In genomic region chr1:11691928-11692711, GRCh38 we compare ENCODE assay signal across 9 cellular contexts. TPM values are rescaled to one million over a fixed set of nuclear protein-coding genes. Genes with fewer than 3 reads are reported as not detected.
A peak's percentile ranks its signal among the peaks of the same experiment; 100 is the strongest.
DNase-seq lines count a peak whose midpoint lies in the region; ATAC-seq and TF ChIP-seq lines count a peak whose summit lies in the region.
"Had no signal": no experiment of that assay in that cellular context is flagged by ENCODE, and none has a peak within 500 bp of the region (broad histone marks: within the 10 kb centered on the region; RNA-seq: fewer than 3 reads in every experiment).

No MANE protein-coding gene starts in this region.

- peak overlapping the region; percentile 32 to 52 (median 48) for H3K4me3 Mint-ChIP-seq in CD4-positive, CD25-positive, alpha-beta regulatory T cell
- H3K4me3 Mint-ChIP-seq in natural killer cell treated with Interleukin-12 subunit alpha and Interleukin-12 subunit beta and Interleukin-15 and Interleukin-18, amount 100 ng/mL, for 72 hours = peak overlapping the region; percentile 85

- dilution Hi-C loops in mammary epithelial cell (cut with HindIII; ENCODE audit: low sequenced_read_pairs) = no loop called here

- peaks cover 66% of the 10 kb centered on the region for H3K27me3 Mint-ChIP-seq in CD4-positive, CD25-positive, alpha-beta regulatory T cell
- peaks cover 0 to 8% of the 10 kb centered on the region in 2 donors for H3K27me3 Mint-ChIP-seq in natural killer cell treated with Interleukin-12 subunit alpha and Interleukin-12 subunit beta and Interleukin-15 and Interleukin-18, amount 100 ng/mL, for 72 hours

- H3K4me2 ChIP-seq in mammary epithelial cell (ENCODE audit: insufficient read depth, low read depth, low read length) = peak overlapping the region; percentile 61

- no peaks in the 10 kb centered on the region for H3K36me3 ChIP-seq in CD4-positive, CD25-positive, alpha-beta regulatory T cell (ENCODE audit: control insufficient read depth, insufficient read depth, low read length)
- H3K36me3 ChIP-seq in HUES48 (ENCODE audit: control insufficient read depth, insufficient read depth, low read length) (no peaks in the 10 kb centered on the region; the same call in 1 of the 2 replicates), mammary epithelial cell (ENCODE audit: insufficient read depth, low read length) (no peaks in the 10 kb centered on the region)

- CTCF ChIA-PET in mammary epithelial cell (lab: Charles Lee; ENCODE audit: low non-redundant PET) (interaction anchor here (0.6 kb wide), 1 partner anchor 8 kb away, joined by 4 read pairs; no protein-coding TSS in a partner anchor), RWPE1 (lab: Yijun Ruan, JAX) (interaction anchor here (0.6 kb wide), 1 partner anchor 9 kb away, joined by 3 read pairs; no protein-coding TSS in a partner anchor)

- WGBS in mammary epithelial cell (ENCODE audit: low coverage, missing lambda C conversion rate) = 57% methylated on average over 7 of the region's 64 CpGs

- ATAC-seq in CD4-positive, CD25-positive, alpha-beta regulatory T cell (ENCODE audit: low read depth in 2 of 2) = no peak
- ATAC-seq in natural killer cell treated with Interleukin-12 subunit alpha and Interleukin-12 subunit beta and Interleukin-15 and Interleukin-18, amount 100 ng/mL, for 72 hours = peak in 1 of 2 donors; percentile 0
- ATAC-seq in HG03095 (IDR thresholded peaks at IDR 0.05; ENCODE audit: unreplicated experiment) (no peak), HG03135 (IDR thresholded peaks at IDR 0.05; ENCODE audit: unreplicated experiment) (no peak), HG03520 (IDR thresholded peaks at IDR 0.05; ENCODE audit: unreplicated experiment) (no peak)

- peaks cover 0 to 29% (median 15%) of the 10 kb centered on the region in 4 donors for H3K4me1 Mint-ChIP-seq in CD4-positive, CD25-positive, alpha-beta regulatory T cell
- peaks cover 27 to 29% of the 10 kb centered on the region in 2 donors for H3K4me1 Mint-ChIP-seq in natural killer cell treated with Interleukin-12 subunit alpha and Interleukin-12 subunit beta and Interleukin-15 and Interleukin-18, amount 100 ng/mL, for 72 hours (ENCODE audit: low read depth in 2 of 2)

- in situ Hi-C loops in mammary epithelial cell (cut with MboI; ENCODE audit: low sequenced_read_pairs in 2 of 2) = no loop called here

- no peak overlapping the region for H2AFZ ChIP-seq in mammary epithelial cell (ENCODE audit: low read depth, low read length)

- no peak overlapping the region for H3K27ac Mint-ChIP-seq in CD4-positive, CD25-positive, alpha-beta regulatory T cell
- H3K27ac Mint-ChIP-seq in natural killer cell treated with Interleukin-12 subunit alpha and Interleukin-12 subunit beta and Interleukin-15 and Interleukin-18, amount 100 ng/mL, for 72 hours = peak overlapping the region; percentile 65 to 75

- H3K9ac ChIP-seq in HUES48 (ENCODE audit: low read depth, low read length) (peak overlapping the region; percentile 64), mammary epithelial cell (ENCODE audit: insufficient read depth, low read length) (no peak overlapping the region)

- BruUV-seq in mammary epithelial cell (replicated peaks; lab: Mats Ljungman, UMichigan) = no TSS peak

- H3K9me3 ChIP-seq in CD4-positive, CD25-positive, alpha-beta regulatory T cell (ENCODE audit: control insufficient read depth in 2 of 2, low read length in 2 of 2) = no peaks in the 10 kb centered on the region
- H3K9me3 ChIP-seq in HUES48 (ENCODE audit: control insufficient read depth, insufficient read depth, low read length) (no peaks in the 10 kb centered on the region), mammary epithelial cell (replicated peaks; ENCODE audit: insufficient read depth, low read length) (no peaks in the 10 kb centered on the region)

- intact Hi-C loops in mammary epithelial cell (cut with micrococcal nuclease) = no loop called here

- POLR2A ChIA-PET in RWPE1 (lab: Yijun Ruan, JAX; ENCODE audit: low non-redundant PET) = no interaction called here

- peaks cover 31% of the 10 kb centered on the region for H3K4me1 ChIP-seq in CD4-positive, CD25-positive, alpha-beta regulatory T cell (ENCODE audit: control insufficient read depth, insufficient read depth, low read length, poor library complexity, severe bottlenecking)
- H3K4me1 ChIP-seq in HUES48 (ENCODE audit: control insufficient read depth, insufficient read depth, low read length) = peaks cover 28% of the 10 kb centered on the region; the same call in 1 of the 2 replicates
- H3K4me1 ChIP-seq in mammary epithelial cell (ENCODE audit: insufficient read depth, low read length) = peaks cover 23% of the 10 kb centered on the region

- H3K36me3 Mint-ChIP-seq in CD4-positive, CD25-positive, alpha-beta regulatory T cell = no peaks in the 10 kb centered on the region
- H3K36me3 Mint-ChIP-seq in natural killer cell treated with Interleukin-12 subunit alpha and Interleukin-12 subunit beta and Interleukin-15 and Interleukin-18, amount 100 ng/mL, for 72 hours = no peaks in the 10 kb centered on the region

- peaks cover 14% of the 10 kb centered on the region for H3K27me3 ChIP-seq in CD4-positive, CD25-positive, alpha-beta regulatory T cell (ENCODE audit: control insufficient read depth, insufficient read depth, low read length)
- H3K27me3 ChIP-seq in HUES48 (ENCODE audit: control insufficient read depth, insufficient read depth, low read length) = no peaks in the 10 kb centered on the region
- H3K27me3 ChIP-seq in mammary epithelial cell (ENCODE audit: insufficient read depth, low read length) = peaks cover 9% of the 10 kb centered on the region

- no peak for DNase-seq in CD4-positive, CD25-positive, alpha-beta regulatory T cell
- DNase-seq in mammary epithelial cell = no peak
- no peak for DNase-seq in natural killer cell treated with Interleukin-12 subunit alpha and Interleukin-12 subunit beta and Interleukin-15 and Interleukin-18, amount 100 ng/mL, for 72 hours (ENCODE audit: low spot score)
- DNase-seq in RWPE1 (ENCODE audit: low spot score) = no peak
- DNase-seq: KBM-7 had no signal

- H3K4me3 ChIP-seq in CD4-positive, CD25-positive, alpha-beta regulatory T cell (ENCODE audit: low read depth, low read length) = no peak overlapping the region
- H3K4me3 ChIP-seq in HUES48 (ENCODE audit: low read depth, low read length) (peak overlapping the region; percentile 68), mammary epithelial cell (replicated peaks in 1 of 3; ENCODE audit: insufficient read depth in 1 of 3, low read depth in 2 of 3, low read length in 3 of 3) (peak overlapping the region in 1 of 3 experiments; percentile 7)

- TF ChIP-seq CTCF in mammary epithelial cell (conservative IDR thresholded peaks at IDR 0.05 in 1 of 2, IDR thresholded peaks at IDR 0.05 in 1 of 2; ENCODE audit: extremely low read depth in 1 of 2, insufficient read depth in 1 of 2, low read depth in 1 of 2, low read length in 2 of 2) (no peak), RWPE1 (conservative IDR thresholded peaks at IDR 0.05; ENCODE audit: low read depth) (no peak)

- no peaks in the 10 kb centered on the region for H3K79me2 ChIP-seq in mammary epithelial cell (ENCODE audit: insufficient read depth, low read length)

- H3K27ac ChIP-seq in CD4-positive, CD25-positive, alpha-beta regulatory T cell (ENCODE audit: insufficient read depth, low read length, poor library complexity, severe bottlenecking) = no peak overlapping the region
- H3K27ac ChIP-seq in HUES48 (ENCODE audit: low read depth, low read length) (peak overlapping the region; percentile 96), mammary epithelial cell (ENCODE audit: insufficient read depth, low read depth, low read length) (no peak overlapping the region), RWPE1 (no peak overlapping the region)

- peaks cover 0 to 2% (median 0%) of the 10 kb centered on the region in 7 donors for H3K9me3 Mint-ChIP-seq in CD4-positive, CD25-positive, alpha-beta regulatory T cell
- H3K9me3 Mint-ChIP-seq in natural killer cell treated with Interleukin-12 subunit alpha and Interleukin-12 subunit beta and Interleukin-15 and Interleukin-18, amount 100 ng/mL, for 72 hours = no peaks in the 10 kb centered on the region

- no peaks in the 10 kb centered on the region for H4K20me1 ChIP-seq in mammary epithelial cell (ENCODE audit: insufficient read depth, low read length)

RNA-seq across cellular contexts. Expression of gene DRAXIN, which starts 0.6 kb away (rescaled TPM):
- not detected for total RNA-seq in CD4-positive, CD25-positive, alpha-beta regulatory T cell
- under 1 TPM in 2 of 4 donors, not detected in 2; 0.06 to 0.11 TPM for polyA plus RNA-seq in CD4-positive, CD25-positive, alpha-beta regulatory T cell
- 1 to 10 TPM in 1 of 2 donors, under 1 TPM in 1; 0.07 to 6.3 TPM for total RNA-seq in mammary epithelial cell
- 0.07 TPM for polyA plus RNA-seq in mammary epithelial cell
- not detected for polyA minus RNA-seq in mammary epithelial cell
- 10 to 100 TPM; 29.3 to 41.5 TPM for total RNA-seq in natural killer cell treated with Interleukin-12 subunit alpha and Interleukin-12 subunit beta and Interleukin-15 and Interleukin-18, amount 100 ng/mL, for 72 hours

RNA-seq across cellular contexts. Expression of gene MAD2L2, which starts 11.2 kb away (rescaled TPM):
- total RNA-seq in CD4-positive, CD25-positive, alpha-beta regulatory T cell = 28.7 TPM
- 10 to 100 TPM; 49.3 to 75.3 (median 55.3) TPM for polyA plus RNA-seq in CD4-positive, CD25-positive, alpha-beta regulatory T cell
- 10 to 100 TPM; 44.5 to 45.9 TPM for total RNA-seq in mammary epithelial cell
- 57.7 TPM for polyA plus RNA-seq in mammary epithelial cell
- polyA minus RNA-seq in mammary epithelial cell = 47.4 TPM
- 100 to 1,000 TPM; 115 to 153 TPM for total RNA-seq in natural killer cell treated with Interleukin-12 subunit alpha and Interleukin-12 subunit beta and Interleukin-15 and Interleukin-18, amount 100 ng/mL, for 72 hours

RNA-seq across cellular contexts. Expression of gene FBXO6, which starts 28.1 kb away (rescaled TPM):
- total RNA-seq in CD4-positive, CD25-positive, alpha-beta regulatory T cell = 5.9 TPM
- 10 to 100 TPM in 3 of 4 donors, 1 to 10 TPM in 1; 9.4 to 18.4 (median 17.3) TPM for polyA plus RNA-seq in CD4-positive, CD25-positive, alpha-beta regulatory T cell
- 10 to 100 TPM in 1 of 2 donors, 1 to 10 TPM in 1; 8.7 to 10.7 TPM for total RNA-seq in mammary epithelial cell
- 6.8 TPM for polyA plus RNA-seq in mammary epithelial cell
- 4.7 TPM for polyA minus RNA-seq in mammary epithelial cell
- total RNA-seq in natural killer cell treated with Interleukin-12 subunit alpha and Interleukin-12 subunit beta and Interleukin-15 and Interleukin-18, amount 100 ng/mL, for 72 hours = 100 to 1,000 TPM in 1 of 2 donors, 10 to 100 TPM in 1; 42.9 to 106 TPM

RNA-seq across cellular contexts. Expression of gene FBXO44, which starts 37.4 kb away (rescaled TPM):
- total RNA-seq in CD4-positive, CD25-positive, alpha-beta regulatory T cell = 43.7 TPM
- polyA plus RNA-seq in CD4-positive, CD25-positive, alpha-beta regulatory T cell = 1 to 10 TPM; 5.5 to 9.5 (median 7.4) TPM
- total RNA-seq in mammary epithelial cell = 10 to 100 TPM; 21.3 to 28.7 TPM
- polyA plus RNA-seq in mammary epithelial cell = 20.8 TPM
- polyA minus RNA-seq in mammary epithelial cell = 17.8 TPM
- 10 to 100 TPM; 45.4 to 49.7 TPM for total RNA-seq in natural killer cell treated with Interleukin-12 subunit alpha and Interleukin-12 subunit beta and Interleukin-15 and Interleukin-18, amount 100 ng/mL, for 72 hours

RNA-seq across cellular contexts. Expression of gene FBXO2, which starts 37.9 kb away (rescaled TPM):
- 2.1 TPM for total RNA-seq in CD4-positive, CD25-positive, alpha-beta regulatory T cell
- polyA plus RNA-seq in CD4-positive, CD25-positive, alpha-beta regulatory T cell = 10 to 100 TPM in 2 of 4 donors, 1 to 10 TPM in 2; 3.9 to 10.6 (median 7.0) TPM
- 100 to 1,000 TPM in 1 of 2 donors, 10 to 100 TPM in 1; 67.3 to 138 TPM for total RNA-seq in mammary epithelial cell
- 113 TPM for polyA plus RNA-seq in mammary epithelial cell
- 20.6 TPM for polyA minus RNA-seq in mammary epithelial cell
- total RNA-seq in natural killer cell treated with Interleukin-12 subunit alpha and Interleukin-12 subunit beta and Interleukin-15 and Interleukin-18, amount 100 ng/mL, for 72 hours = 10 to 100 TPM; 13.2 to 16.3 TPM

Comparison
In these comparisons a context has a peak if more than half of its experiments do, and no peak if none do; other contexts are left out.
1. H3K27ac Mint-ChIP-seq: peak in natural killer cell treated with Interleukin-12 subunit alpha and Interleukin-12 subunit beta and Interleukin-15 and Interleukin-18, amount 100 ng/mL, for 72 hours (2 of 2); none in CD4-positive, CD25-positive, alpha-beta regulatory T cell (0 of 3).
2. RNA of gene DRAXIN, which starts 0.6 kb away (total RNA-seq): 29.3 to 41.5 TPM in natural killer cell treated with Interleukin-12 subunit alpha and Interleukin-12 subunit beta and Interleukin-15 and Interleukin-18, amount 100 ng/mL, for 72 hours; 0.07 to 6.3 TPM in mammary epithelial cell and not detected in CD4-positive, CD25-positive, alpha-beta regulatory T cell (single experiment); every median in the first group is over 4 times any median in the second.